Comparison of ENCODE assay signal across 7 cellular contexts in genomic region chr21:9959220-9959964, GRCh38.
A peak's percentile ranks its signal among the peaks of the same experiment; 100 is the strongest.
DNase-seq lines count a peak whose midpoint lies in the region; TF ChIP-seq lines count a peak whose summit lies in the region.
"Not testable (repeated sequence)": the region's sequence is repeated elsewhere in the genome, so short reads cannot be mapped to it uniquely, and the experiment has no call there.

No MANE protein-coding gene starts in this region.

- H4K20me1 ChIP-seq in SU-DHL-6 (ENCODE audit: low read depth, low read length), result not testable (repeated sequence)

- not testable (repeated sequence) for H3K9ac ChIP-seq in HUES48 (ENCODE audit: low read depth, low read length); SU-DHL-6 (ENCODE audit: low read length)

- H3K36me3 ChIP-seq in HUES48 (ENCODE audit: control insufficient read depth, insufficient read depth, low read length); SU-DHL-6 (ENCODE audit: low read length); spleen: not testable (repeated sequence)

- 36 to 73% (median 56%) methylated on average over 3 to 4 of the region's 4 CpGs for WGBS in spleen, 5 donors

- H3K9me2 ChIP-seq in SU-DHL-6 (replicated peaks; ENCODE audit: insufficient read depth, low read length), result not testable (repeated sequence)

- not testable (repeated sequence) for H3F3A ChIP-seq in SU-DHL-6 (ENCODE audit: insufficient read depth)

- H3K4me3 ChIP-seq in HUES48 (ENCODE audit: low read depth, low read length), result peak overlapping the region; percentile 15; the same call in 1 of the 2 replicates
- H3K4me3 ChIP-seq in SU-DHL-6 (ENCODE audit: insufficient read depth, low read length, poor library complexity, severe bottlenecking); spleen: not testable (repeated sequence)
- H3K4me3 ChIP-seq in iPS-18c (ENCODE audit: insufficient read depth, low read depth, low read length), result peak overlapping the region; percentile 15; the same call in 1 of the 2 replicates

- intact Hi-C loops in spleen (cut with DNase I; ENCODE audit: low total_unique reads), result not testable (repeated sequence)

- TF ChIP-seq POLR2A in spleen (IDR thresholded peaks at IDR 0.05), result not testable (repeated sequence)

- DNase-seq in NCI-H524 treated with DMSO at 0.1 percent for 48 hours (lab: John Stamatoyannopoulos, UW) (peak; percentile 81), spleen (peak; percentile 56), ureter (ENCODE audit: low spot score) (peak; percentile 36)

- H3K27ac ChIP-seq in 22Rv1, result peak overlapping the region; percentile 83
- H3K27ac ChIP-seq in HUES48 (ENCODE audit: low read depth, low read length); SU-DHL-6 (ENCODE audit: low read depth, low read length); spleen: not testable (repeated sequence)

- peak overlapping the region; percentile 19 for H2AFZ ChIP-seq in SU-DHL-6 (ENCODE audit: low read depth, low read length, severe bottlenecking)

- not testable (repeated sequence) for H3K4me1 ChIP-seq in HUES48 (ENCODE audit: control insufficient read depth, insufficient read depth, low read length); spleen

- H3K9me3 ChIP-seq in HUES48 (ENCODE audit: control insufficient read depth, insufficient read depth, low read length) (peaks cover 80% of the 10 kb centered on the region), iPS-18c (ENCODE audit: control insufficient read depth, insufficient read depth, low read length) (peaks cover 10% of the 10 kb centered on the region), spleen (peaks cover 0 to 76% (median 57%) of the 10 kb centered on the region in 8 donors)
- not testable (repeated sequence) for H3K9me3 ChIP-seq in SU-DHL-6 (ENCODE audit: insufficient read depth, low read length)

- TF ChIP-seq CTCF in 22Rv1 (IDR thresholded peaks at IDR 0.05); SU-DHL-6 (IDR thresholded peaks at IDR 0.05; ENCODE audit: insufficient read depth, low read length, poor library complexity, severe bottlenecking); spleen (IDR thresholded peaks at IDR 0.05 in 8 of 11, conservative IDR thresholded peaks at IDR 0.05 in 3 of 11): not testable (repeated sequence)

- not testable (repeated sequence) for H3K79me2 ChIP-seq in SU-DHL-6 (ENCODE audit: insufficient read depth, low read length)

- not testable (repeated sequence) for H3K27me3 ChIP-seq in HUES48 (ENCODE audit: control insufficient read depth, insufficient read depth, low read length); SU-DHL-6 (ENCODE audit: low read length); spleen (replicated peaks in 1 of 7)

- not testable (repeated sequence) for H3K4me2 ChIP-seq in SU-DHL-6 (ENCODE audit: low read depth, low read length, poor library complexity, severe bottlenecking)
